In the genomic region with DNA sequence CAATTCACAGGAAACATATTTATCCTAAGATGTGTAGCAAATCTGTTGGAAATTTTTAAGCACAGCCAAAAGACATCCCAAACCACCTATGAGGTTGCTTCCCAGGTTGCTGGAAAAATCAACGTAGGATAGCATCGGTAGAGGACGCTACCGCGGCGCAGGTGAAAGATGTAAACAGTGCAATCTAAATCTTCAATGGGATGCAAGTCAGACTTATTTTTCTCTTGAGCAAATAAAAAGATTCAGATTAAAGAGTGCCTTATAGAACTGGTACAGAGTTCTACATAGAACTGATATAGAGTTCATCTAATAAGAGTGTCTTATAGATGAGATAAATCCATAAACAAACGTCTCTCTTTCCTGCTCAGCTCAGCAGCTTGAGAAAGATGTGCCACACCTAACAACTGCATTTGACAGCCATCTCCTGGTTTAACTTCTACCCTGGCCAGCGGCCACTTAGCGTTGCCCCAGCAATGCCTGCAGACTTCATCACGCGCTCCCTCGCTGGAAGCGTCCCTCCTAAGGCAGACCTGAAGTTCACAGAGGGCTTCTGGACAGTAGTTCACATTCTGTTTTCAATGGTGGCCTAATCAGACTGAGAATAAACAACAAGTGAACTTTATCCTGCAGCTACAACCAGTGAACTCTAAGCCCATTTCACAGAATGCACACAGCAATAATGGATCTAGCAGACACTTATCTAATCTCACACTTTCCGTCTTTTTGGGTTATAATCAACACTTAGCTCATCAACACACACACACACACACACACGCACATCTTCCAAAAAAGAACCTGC, we compare ENCODE assay signal across 7 cellular contexts.
A peak's percentile ranks its signal among the peaks of the same experiment; 100 is the strongest.
DNase-seq lines count a peak whose midpoint lies in the region; ATAC-seq and TF ChIP-seq lines count a peak whose summit lies in the region.

No MANE protein-coding gene starts in this region.

- no peak for ATAC-seq in HG02759 (IDR thresholded peaks at IDR 0.05; ENCODE audit: unreplicated experiment)

- TF ChIP-seq POLR2A in adrenal gland (IDR thresholded peaks at IDR 0.05) = no peak

- H3K4me1 ChIP-seq in Karpas-422 (ENCODE audit: low read length) = peaks cover 39% of the 10 kb centered on the region
- peaks cover 25 to 70% of the 10 kb centered on the region in 2 donors for H3K4me1 ChIP-seq in adrenal gland (replicated peaks in 1 of 2)
- peaks cover 24 to 64% (median 49%) of the 10 kb centered on the region in 4 donors for H3K4me1 ChIP-seq in liver (ENCODE audit: control insufficient read depth in 4 of 4, insufficient read depth in 4 of 4, low read length in 3 of 4)

- H3K9me2 ChIP-seq in Karpas-422 (replicated peaks; ENCODE audit: insufficient read depth, low read length) = no peaks in the 10 kb centered on the region

- H3K36me3 ChIP-seq in Karpas-422 (ENCODE audit: insufficient read depth, low read length) (no peaks in the 10 kb centered on the region), adrenal gland (replicated peaks in 1 of 2) (no peaks in the 10 kb centered on the region), liver (ENCODE audit: control insufficient read depth in 4 of 4, insufficient read depth in 3 of 4, low read depth in 1 of 4, low read length in 3 of 4) (no peaks in the 10 kb centered on the region)

- no peaks in the 10 kb centered on the region for H4K20me1 ChIP-seq in Karpas-422 (ENCODE audit: insufficient read depth, low read depth, low read length)

- 79 to 83% (median 82%) methylated on average over 15 of the region's 15 CpGs for WGBS in adrenal gland, 4 donors
- 20% methylated on average over 15 of the region's 15 CpGs for WGBS in liver

- TF ChIP-seq CTCF in adrenal gland (IDR thresholded peaks at IDR 0.05) = no peak
- TF ChIP-seq CTCF in liver (IDR thresholded peaks at IDR 0.05; ENCODE audit: low read depth, low read length, missing input control) = no peak

- H2AFZ ChIP-seq in Karpas-422 (ENCODE audit: low read length) = peak overlapping the region; percentile 79; the same call in 1 of the 2 replicates

- DNase-seq in Karpas-422 (no peak), adrenal gland (peak in 1 of 7 donors; percentile 50), substantia nigra (lab: John Stamatoyannopoulos, UW) (peak in 1 of 49 donors; percentile 13), cerebellar nuclear complex (lab: John Stamatoyannopoulos, UW) (no peak)
- DNase-seq in stimulated activated CD4-positive, alpha-beta T cell treated with anti-CD3 and anti-CD28 coated beads, Interleukin-2, amount 100 ng/mL, for 48 hours = no peak

- peak overlapping the region; percentile 85 for H3K4me2 ChIP-seq in Karpas-422 (ENCODE audit: low read depth, low read length, poor library complexity, severe bottlenecking)

- H3K27ac ChIP-seq in Karpas-422 (ENCODE audit: low read length) (peak overlapping the region; percentile 99), adrenal gland (peak overlapping the region in 3 of 5 donors; percentile 65 to 92 (median 82)), liver (ENCODE audit: low read depth in 1 of 2, low read length in 2 of 2) (peak overlapping the region; percentile 95), substantia nigra (ENCODE audit: low read depth, low read length, poor library complexity, severe bottlenecking) (peak overlapping the region; percentile 24)

- H3K9me3 ChIP-seq in Karpas-422 (ENCODE audit: low read length) (no peaks in the 10 kb centered on the region), adrenal gland (replicated peaks in 1 of 3) (no peaks in the 10 kb centered on the region), liver (ENCODE audit: control insufficient read depth in 4 of 4, low read length in 3 of 4) (no peaks in the 10 kb centered on the region)

- no peaks in the 10 kb centered on the region for H3K79me2 ChIP-seq in Karpas-422 (ENCODE audit: low read length)

- H3K4me3 ChIP-seq in Karpas-422 (ENCODE audit: low read length) = peak overlapping the region; percentile 47
- H3K4me3 ChIP-seq in adrenal gland = no peak overlapping the region
- H3K4me3 ChIP-seq in liver (ENCODE audit: low read depth in 1 of 3, low read length in 3 of 3) = no peak overlapping the region

- peak; percentile 45 to 68 for TF ChIP-seq RAD21 in liver (IDR thresholded peaks at IDR 0.05)

- peak overlapping the region; percentile 68 for H3K9ac ChIP-seq in Karpas-422 (ENCODE audit: low read length)
- H3K9ac ChIP-seq in liver (ENCODE audit: low read depth in 1 of 2, low read length in 2 of 2) = peak overlapping the region; percentile 79 to 89

- no peaks in the 10 kb centered on the region for H3K27me3 ChIP-seq in Karpas-422 (ENCODE audit: low read length)
- no peaks in the 10 kb centered on the region for H3K27me3 ChIP-seq in adrenal gland
- H3K27me3 ChIP-seq in liver (ENCODE audit: control insufficient read depth in 4 of 4, insufficient read depth in 4 of 4, low read length in 3 of 4) = no peaks in the 10 kb centered on the region

- intact Hi-C loops in adrenal gland (cut with DNase I) = no loop called here

TF ChIP-seq in liver, 16 proteins besides CTCF, POLR2A, EP300 and RAD21:
- TF ChIP-seq, protein P1, sequence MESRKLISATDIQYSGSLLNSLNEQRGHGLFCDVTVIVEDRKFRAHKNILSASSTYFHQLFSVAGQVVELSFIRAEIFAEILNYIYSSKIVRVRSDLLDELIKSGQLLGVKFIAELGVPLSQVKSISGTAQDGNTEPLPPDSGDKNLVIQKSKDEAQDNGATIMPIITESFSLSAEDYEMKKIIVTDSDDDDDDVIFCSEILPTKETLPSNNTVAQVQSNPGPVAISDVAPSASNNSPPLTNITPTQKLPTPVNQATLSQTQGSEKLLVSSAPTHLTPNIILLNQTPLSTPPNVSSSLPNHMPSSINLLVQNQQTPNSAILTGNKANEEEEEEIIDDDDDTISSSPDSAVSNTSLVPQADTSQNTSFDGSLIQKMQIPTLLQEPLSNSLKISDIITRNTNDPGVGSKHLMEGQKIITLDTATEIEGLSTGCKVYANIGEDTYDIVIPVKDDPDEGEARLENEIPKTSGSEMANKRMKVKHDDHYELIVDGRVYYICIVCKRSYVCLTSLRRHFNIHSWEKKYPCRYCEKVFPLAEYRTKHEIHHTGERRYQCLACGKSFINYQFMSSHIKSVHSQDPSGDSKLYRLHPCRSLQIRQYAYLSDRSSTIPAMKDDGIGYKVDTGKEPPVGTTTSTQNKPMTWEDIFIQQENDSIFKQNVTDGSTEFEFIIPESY (IDR thresholded peaks at IDR 0.05) = peak; percentile 79
- TF ChIP-seq FOXA1 (IDR thresholded peaks at IDR 0.05) (peak; percentile 64), NR2F2 (IDR thresholded peaks at IDR 0.05) (peak; percentile 74), GABPA (IDR thresholded peaks at IDR 0.05 in 1 of 2, conservative IDR thresholded peaks at IDR 0.05 in 1 of 2) (peak in 1 of 2 donors; percentile 14), FOXA2 (IDR thresholded peaks at IDR 0.05) (peak; percentile 76), YY1 (IDR thresholded peaks at IDR 0.05) (peak; percentile 94), RXRA (IDR thresholded peaks at IDR 0.05) (peak; percentile 94 to 95), TAF1 (conservative IDR thresholded peaks at IDR 0.05) (peak; percentile 3), HNF4A (conservative IDR thresholded peaks at IDR 0.05) (peak; percentile 97 to 99), HNF4G (IDR thresholded peaks at IDR 0.05) (peak; percentile 88), JUND (IDR thresholded peaks at IDR 0.05) (peak; percentile 65 to 71), EGR1 (IDR thresholded peaks at IDR 0.05; ENCODE audit: low read depth in 2 of 2) (peak in 1 of 2 donors; percentile 67), SP1 (IDR thresholded peaks at IDR 0.05) (peak; percentile 92)
- TF ChIP-seq, protein P2, sequence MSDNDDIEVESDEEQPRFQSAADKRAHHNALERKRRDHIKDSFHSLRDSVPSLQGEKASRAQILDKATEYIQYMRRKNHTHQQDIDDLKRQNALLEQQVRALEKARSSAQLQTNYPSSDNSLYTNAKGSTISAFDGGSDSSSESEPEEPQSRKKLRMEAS (IDR thresholded peaks at IDR 0.05) = peak; percentile 80
- TF ChIP-seq, protein P3, sequence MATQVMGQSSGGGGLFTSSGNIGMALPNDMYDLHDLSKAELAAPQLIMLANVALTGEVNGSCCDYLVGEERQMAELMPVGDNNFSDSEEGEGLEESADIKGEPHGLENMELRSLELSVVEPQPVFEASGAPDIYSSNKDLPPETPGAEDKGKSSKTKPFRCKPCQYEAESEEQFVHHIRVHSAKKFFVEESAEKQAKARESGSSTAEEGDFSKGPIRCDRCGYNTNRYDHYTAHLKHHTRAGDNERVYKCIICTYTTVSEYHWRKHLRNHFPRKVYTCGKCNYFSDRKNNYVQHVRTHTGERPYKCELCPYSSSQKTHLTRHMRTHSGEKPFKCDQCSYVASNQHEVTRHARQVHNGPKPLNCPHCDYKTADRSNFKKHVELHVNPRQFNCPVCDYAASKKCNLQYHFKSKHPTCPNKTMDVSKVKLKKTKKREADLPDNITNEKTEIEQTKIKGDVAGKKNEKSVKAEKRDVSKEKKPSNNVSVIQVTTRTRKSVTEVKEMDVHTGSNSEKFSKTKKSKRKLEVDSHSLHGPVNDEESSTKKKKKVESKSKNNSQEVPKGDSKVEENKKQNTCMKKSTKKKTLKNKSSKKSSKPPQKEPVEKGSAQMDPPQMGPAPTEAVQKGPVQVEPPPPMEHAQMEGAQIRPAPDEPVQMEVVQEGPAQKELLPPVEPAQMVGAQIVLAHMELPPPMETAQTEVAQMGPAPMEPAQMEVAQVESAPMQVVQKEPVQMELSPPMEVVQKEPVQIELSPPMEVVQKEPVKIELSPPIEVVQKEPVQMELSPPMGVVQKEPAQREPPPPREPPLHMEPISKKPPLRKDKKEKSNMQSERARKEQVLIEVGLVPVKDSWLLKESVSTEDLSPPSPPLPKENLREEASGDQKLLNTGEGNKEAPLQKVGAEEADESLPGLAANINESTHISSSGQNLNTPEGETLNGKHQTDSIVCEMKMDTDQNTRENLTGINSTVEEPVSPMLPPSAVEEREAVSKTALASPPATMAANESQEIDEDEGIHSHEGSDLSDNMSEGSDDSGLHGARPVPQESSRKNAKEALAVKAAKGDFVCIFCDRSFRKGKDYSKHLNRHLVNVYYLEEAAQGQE (IDR thresholded peaks at IDR 0.05) = peak; percentile 74
- TF ChIP-seq, protein P4, sequence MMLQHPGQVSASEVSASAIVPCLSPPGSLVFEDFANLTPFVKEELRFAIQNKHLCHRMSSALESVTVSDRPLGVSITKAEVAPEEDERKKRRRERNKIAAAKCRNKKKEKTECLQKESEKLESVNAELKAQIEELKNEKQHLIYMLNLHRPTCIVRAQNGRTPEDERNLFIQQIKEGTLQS (IDR thresholded peaks at IDR 0.05) = peak; percentile 71

Comparison
In these comparisons a context has a peak if more than half of its experiments do, and no peak if none do; other contexts are left out.
1. H3K27ac ChIP-seq: peak in every context shown above with its lines; median percentile 99 in Karpas-422; 95 in liver; 82 in adrenal gland; 24 in substantia nigra.